21 cellular contexts compared by ENCODE assay signal in genomic region chr3:36060950-36061349, GRCh38.
DNase-seq lines count a peak whose midpoint lies in the region; ATAC-seq and TF ChIP-seq lines count a peak whose summit lies in the region.
"Had no signal": no experiment of that assay in that cellular context is flagged by ENCODE, and none has a peak within 500 bp of the region (broad histone marks: within the 10 kb centered on the region; RNA-seq: fewer than 3 reads in every experiment).

No MANE protein-coding gene starts in this region.

- TF ChIP-seq CTCF in brain microvascular endothelial cell (IDR thresholded peaks at IDR 0.05; ENCODE audit: low read depth, low read length, missing control alignments): no peak

- no peaks in the 10 kb centered on the region for H3K27me3 Mint-ChIP-seq in T-cell
- H3K27me3 Mint-ChIP-seq in activated T-cell treated with anti-CD3 and anti-CD28 coated beads, Interleukin-2, amount 50 U/mL, for 4 hours (ENCODE audit: low read depth): no peaks in the 10 kb centered on the region
- H3K27me3 Mint-ChIP-seq: activated naive CD8-positive, alpha-beta T cell; CD4-positive, CD25-positive, alpha-beta regulatory T cell; natural killer cell treated with Interleukin-12 subunit alpha and Interleukin-12 subunit beta and Interleukin-15 and Interleukin-18, amount 100 ng/mL, for 72 hours; stimulated activated naive B cell treated with anti-CD40 and anti-IgM and Interleukin-4, amounts not matched to agents 10 μg/mL and 1 μg/mL and 100 μg/mL, for 72 hours had no signal

- no peak overlapping the region for H2BK15ac ChIP-seq in mesendoderm (replicated peaks; ENCODE audit: low read depth)

- POLR2A ChIA-PET in T-cell (lab: Charles Lee): no interaction called here

- H2BK5ac ChIP-seq in mesendoderm (ENCODE audit: low read length): no peak overlapping the region

- H3K27ac Mint-ChIP-seq in T-cell: no peak overlapping the region
- H3K27ac Mint-ChIP-seq: activated CD8-positive, alpha-beta T cell treated with anti-CD3 and anti-CD28 coated beads, Interleukin-2, amount 10 ng/mL, durations not matched to agents 7 days and 5 days; activated naive CD8-positive, alpha-beta T cell; activated T-cell treated with anti-CD3 and anti-CD28 coated beads, Interleukin-2, amount 50 U/mL, for 72 hours; brain; CD4-positive, CD25-positive, alpha-beta regulatory T cell; mesothelial cell of epicardium; natural killer cell treated with Interleukin-12 subunit alpha and Interleukin-12 subunit beta and Interleukin-15 and Interleukin-18, amount 100 ng/mL, for 72 hours; stimulated activated naive B cell treated with anti-CD40 and anti-IgM and Interleukin-4, amounts not matched to agents 10 μg/mL and 1 μg/mL and 100 μg/mL, for 72 hours had no signal

- no peak overlapping the region for H4K8ac ChIP-seq in mesendoderm (ENCODE audit: low read depth, low read length)

- no peak overlapping the region for H3K9ac ChIP-seq in mesendoderm (ENCODE audit: low read length)

- H3K36me3 ChIP-seq in brain microvascular endothelial cell (replicated peaks) (no peaks in the 10 kb centered on the region), mesendoderm (ENCODE audit: control insufficient read depth, insufficient read depth, low read length) (no peaks in the 10 kb centered on the region)
- H3K36me3 ChIP-seq: SJCRH30, thyroid gland had no signal

- no peaks in the 10 kb centered on the region for H3K4me1 ChIP-seq in mesendoderm (ENCODE audit: control insufficient read depth, low read depth, low read length)
- H3K4me1 ChIP-seq: SJCRH30, thyroid gland had no signal

- H3K79me1 ChIP-seq in mesendoderm (ENCODE audit: low read length): no peaks in the 10 kb centered on the region

- H4K5ac ChIP-seq in mesendoderm (ENCODE audit: low read length): no peak overlapping the region

- in situ Hi-C loops in brain microvascular endothelial cell (cut with HindIII; ENCODE audit: low pct_ligation_motif_present, low sequenced_read_pairs): no loop called here

- H3K27me3 ChIP-seq in brain microvascular endothelial cell (replicated peaks): no peaks in the 10 kb centered on the region
- no peaks in the 10 kb centered on the region for H3K27me3 ChIP-seq in mesendoderm (ENCODE audit: insufficient read depth, low read length, poor library complexity)
- H3K27me3 ChIP-seq: SJCRH30, thyroid gland had no signal

- H3K56ac ChIP-seq in mesendoderm (ENCODE audit: low read length): no peak overlapping the region

- H2BK120ac ChIP-seq in mesendoderm (ENCODE audit: low read depth, low read length): no peak overlapping the region

- CTCF ChIA-PET in T-cell (lab: Charles Lee): no interaction called here

- peaks cover 0 to 5% (median 3%) of the 10 kb centered on the region in 3 donors for H3K9me3 Mint-ChIP-seq in T-cell
- H3K9me3 Mint-ChIP-seq in activated T-cell treated with anti-CD3 and anti-CD28 coated beads, Interleukin-2, amount 50 U/mL, for 4 hours: peaks cover 4% of the 10 kb centered on the region
- H3K9me3 Mint-ChIP-seq: brain had no signal

- WGBS in mesendoderm (ENCODE audit: extremely low coverage, insufficient coverage, low lambda C conversion rate): no CpG with 5 or more reads among the region's 5 CpGs

- no peak overlapping the region for H2AK5ac ChIP-seq in mesendoderm (ENCODE audit: low read length)

- no peaks in the 10 kb centered on the region for H3K4me1 Mint-ChIP-seq in T-cell
- H3K4me1 Mint-ChIP-seq in activated T-cell treated with anti-CD3 and anti-CD28 coated beads, Interleukin-2, amount 50 U/mL, for 4 hours (ENCODE audit: low read depth): no peaks in the 10 kb centered on the region
- H3K4me1 Mint-ChIP-seq: brain; CD4-positive, CD25-positive, alpha-beta regulatory T cell; stimulated activated naive B cell treated with anti-CD40 and anti-IgM and Interleukin-4, amounts not matched to agents 10 μg/mL and 1 μg/mL and 100 μg/mL, for 72 hours had no signal

- no peak overlapping the region for H3K4me3 ChIP-seq in brain microvascular endothelial cell (ENCODE audit: low read depth, low read length)
- no peak overlapping the region for H3K4me3 ChIP-seq in mesendoderm (ENCODE audit: low read length)
- H3K4me3 ChIP-seq: SJCRH30, thyroid gland had no signal

- H3K4me3 Mint-ChIP-seq in T-cell: no peak overlapping the region
- H3K4me3 Mint-ChIP-seq in activated T-cell treated with anti-CD3 and anti-CD28 coated beads, Interleukin-2, amount 50 U/mL, for 4 hours: no peak overlapping the region
- H3K4me3 Mint-ChIP-seq: activated CD8-positive, alpha-beta T cell treated with anti-CD3 and anti-CD28 coated beads, Interleukin-2, amount 10 ng/mL, durations not matched to agents 7 days and 5 days; activated naive CD8-positive, alpha-beta T cell; activated T-cell treated with anti-CD3 and anti-CD28 coated beads, Interleukin-2, amount 50 U/mL, for 72 hours; brain; CD4-positive, CD25-positive, alpha-beta regulatory T cell; mesothelial cell of epicardium; natural killer cell treated with Interleukin-12 subunit alpha and Interleukin-12 subunit beta and Interleukin-15 and Interleukin-18, amount 100 ng/mL, for 72 hours; stimulated activated naive B cell treated with anti-CD40 and anti-IgM and Interleukin-4, amounts not matched to agents 10 μg/mL and 1 μg/mL and 100 μg/mL, for 72 hours had no signal

- H3K4ac ChIP-seq in mesendoderm (ENCODE audit: low read depth, low read length): no peak overlapping the region

- DNase-seq in A172 (ENCODE audit: low spot score) (peak; percentile 58), EL (peak; percentile 22), NCI-H446 (lab: John Stamatoyannopoulos, UW) (peak; percentile 37 to 55), cerebellar cortex (ENCODE audit: low spot score) (peak; percentile 24), brain microvascular endothelial cell (no peak), T-cell (no peak), mesendoderm (no peak)
- no peak for DNase-seq in activated T-cell treated with anti-CD3 and anti-CD28 coated beads, Interleukin-2, amount 50 U/mL, for 4 hours
- DNase-seq: activated CD8-positive, alpha-beta T cell treated with anti-CD3 and anti-CD28 coated beads, Interleukin-2, amount 10 ng/mL, durations not matched to agents 7 days and 5 days; activated T-cell treated with anti-CD3 and anti-CD28 coated beads, Interleukin-2, amount 50 U/mL, for 72 hours; CD4-positive, CD25-positive, alpha-beta regulatory T cell; cortex of kidney; left cardiac atrium; NCI-H345; SJCRH30; stimulated activated naive B cell treated with anti-CD40 and anti-IgM and Interleukin-4, amounts not matched to agents 10 μg/mL and 1 μg/mL and 100 μg/mL, for 72 hours; thyroid gland had no signal

- ATAC-seq in T-cell (replicated peaks in 1 of 4): no peak
- ATAC-seq in activated T-cell treated with anti-CD3 and anti-CD28 coated beads, Interleukin-2, amount 50 U/mL, for 4 hours: no peak
- ATAC-seq: activated CD8-positive, alpha-beta T cell treated with anti-CD3 and anti-CD28 coated beads, Interleukin-2, amount 10 ng/mL, durations not matched to agents 7 days and 5 days; activated T-cell treated with anti-CD3 and anti-CD28 coated beads, Interleukin-2, amount 50 U/mL, for 72 hours; left cardiac atrium; natural killer cell treated with Interleukin-12 subunit alpha and Interleukin-12 subunit beta and Interleukin-15 and Interleukin-18, amount 100 ng/mL, for 72 hours; stimulated activated naive B cell treated with anti-CD40 and anti-IgM and Interleukin-4, amounts not matched to agents 10 μg/mL and 1 μg/mL and 100 μg/mL, for 72 hours had no signal

- H3K18ac ChIP-seq in mesendoderm (ENCODE audit: low read length): no peak overlapping the region

- H3K36me3 Mint-ChIP-seq in T-cell: no peaks in the 10 kb centered on the region
- no peaks in the 10 kb centered on the region for H3K36me3 Mint-ChIP-seq in activated T-cell treated with anti-CD3 and anti-CD28 coated beads, Interleukin-2, amount 50 U/mL, for 4 hours (ENCODE audit: insufficient read depth)
- H3K36me3 Mint-ChIP-seq: activated naive CD8-positive, alpha-beta T cell; brain; CD4-positive, CD25-positive, alpha-beta regulatory T cell; mesothelial cell of epicardium; natural killer cell treated with Interleukin-12 subunit alpha and Interleukin-12 subunit beta and Interleukin-15 and Interleukin-18, amount 100 ng/mL, for 72 hours; stimulated activated naive B cell treated with anti-CD40 and anti-IgM and Interleukin-4, amounts not matched to agents 10 μg/mL and 1 μg/mL and 100 μg/mL, for 72 hours had no signal

- H3K4me2 ChIP-seq in mesendoderm (ENCODE audit: low read length): no peak overlapping the region

- no peaks in the 10 kb centered on the region for H3K79me2 ChIP-seq in mesendoderm (ENCODE audit: control insufficient read depth, insufficient read depth, low read length)

- H3K27ac ChIP-seq in brain microvascular endothelial cell: no peak overlapping the region
- no peak overlapping the region for H3K27ac ChIP-seq in mesendoderm (ENCODE audit: low read depth, low read length)
- H3K27ac ChIP-seq: SJCRH30, thyroid gland had no signal

- H3K23ac ChIP-seq in mesendoderm (ENCODE audit: low read length): no peak overlapping the region

Comparison
In these comparisons a context has a peak if more than half of its experiments do, and no peak if none do; other contexts are left out.
1. DNase-seq: peak in A172 (single experiment), EL (single experiment), NCI-H446 (2 of 2) and cerebellar cortex (single experiment); none in brain microvascular endothelial cell (single experiment), T-cell (0 of 34), activated T-cell treated with anti-CD3 and anti-CD28 coated beads, Interleukin-2, amount 50 U/mL, for 4 hours (single experiment) and mesendoderm (single experiment).